Comparison of ENCODE assay signal across 11 cellular contexts in genomic region chr1:8871539-8871935, GRCh38. TPM values are rescaled to one million over a fixed set of nuclear protein-coding genes. Genes with fewer than 3 reads are reported as not detected.
DNase-seq lines count a peak whose midpoint lies in the region; TF ChIP-seq lines count a peak whose summit lies in the region.
"Had no signal": no experiment of that assay in that cellular context is flagged by ENCODE, and none has a peak within 500 bp of the region (broad histone marks: within the 10 kb centered on the region; RNA-seq: fewer than 3 reads in every experiment).

No MANE protein-coding gene starts in this region.

- no peaks in the 10 kb centered on the region for H3K9me3 ChIP-seq in OCI-LY1 (ENCODE audit: low read length)
- H3K9me3 ChIP-seq in endodermal cell (ENCODE audit: control insufficient read depth, low read length), result no peaks in the 10 kb centered on the region
- no peaks in the 10 kb centered on the region for H3K9me3 ChIP-seq in uterus
- H3K9me3 ChIP-seq: thoracic aorta had no signal

- H3K79me2 ChIP-seq in OCI-LY1 (ENCODE audit: insufficient read depth, low read length), result peaks cover 33% of the 10 kb centered on the region

- H3K27me3 Mint-ChIP-seq in endodermal cell (ENCODE audit: insufficient read depth), result no peaks in the 10 kb centered on the region
- H3K27me3 Mint-ChIP-seq: B cell had no signal

- H3K27me3 ChIP-seq in OCI-LY1 (ENCODE audit: insufficient read depth, low read length), result no peaks in the 10 kb centered on the region
- H3K27me3 ChIP-seq in endodermal cell (ENCODE audit: control insufficient read depth, insufficient read depth, low read length, poor library complexity, severe bottlenecking), result no peaks in the 10 kb centered on the region
- H3K27me3 ChIP-seq in uterus, result no peaks in the 10 kb centered on the region

- H3K4me1 Mint-ChIP-seq in endodermal cell, result peaks cover 58% of the 10 kb centered on the region

- H3K27ac ChIP-seq in OCI-LY1 (ENCODE audit: low read depth, low read length, poor library complexity, severe bottlenecking) (no peak overlapping the region), endodermal cell (ENCODE audit: low read depth, low read length) (no peak overlapping the region), uterus (no peak overlapping the region)

- in situ Hi-C loops in KBM-7 (cut with MboI; ENCODE audit: low pct_unique_long_range_greater_than_20kb, low sequenced_read_pairs), result no loop called here

- TF ChIP-seq POLR2A in uterus (IDR thresholded peaks at IDR 0.05), result no peak

- intact Hi-C loops in uterus (cut with DNase I; ENCODE audit: low total_unique reads), result no loop called here

- no peaks in the 10 kb centered on the region for H3K9me3 Mint-ChIP-seq in endodermal cell

- peaks cover 95% of the 10 kb centered on the region for H3K36me3 Mint-ChIP-seq in endodermal cell (ENCODE audit: low read depth)

- H4K20me1 ChIP-seq in OCI-LY1 (ENCODE audit: insufficient read depth, low read length), result peaks cover 11% of the 10 kb centered on the region; the same call in 1 of the 2 replicates

- H3K27ac Mint-ChIP-seq in endodermal cell, result peak overlapping the region; percentile 76
- H3K27ac Mint-ChIP-seq: B cell had no signal

- H3K36me3 ChIP-seq in OCI-LY1 (ENCODE audit: insufficient read depth, low read length) (peaks cover 99% of the 10 kb centered on the region), endodermal cell (ENCODE audit: control insufficient read depth, insufficient read depth, low read length) (peaks cover 98% of the 10 kb centered on the region), uterus (no peaks in the 10 kb centered on the region)

- H3F3A ChIP-seq in OCI-LY1 (ENCODE audit: insufficient read depth, low read length), result no peaks in the 10 kb centered on the region; the same call in 1 of the 2 replicates

- no peaks in the 10 kb centered on the region for H3K9me2 ChIP-seq in OCI-LY1 (ENCODE audit: low read depth, low read length)

- no peak overlapping the region for H3K9ac ChIP-seq in OCI-LY1 (ENCODE audit: low read length)
- no peak overlapping the region for H3K9ac ChIP-seq in endodermal cell (ENCODE audit: extremely low read depth, low read length, poor library complexity, severe bottlenecking)

- H3K4me3 ChIP-seq in OCI-LY1 (ENCODE audit: low read depth, low read length, poor library complexity, severe bottlenecking) (no peak overlapping the region), endodermal cell (ENCODE audit: low read length) (peak overlapping the region; percentile 95), retinal pigment epithelial cell (ENCODE audit: low read length) (no peak overlapping the region), uterus (no peak overlapping the region)
- H3K4me3 ChIP-seq: thoracic aorta had no signal

- H2AFZ ChIP-seq in OCI-LY1 (ENCODE audit: low read length), result no peak overlapping the region

- DNase-seq in NCI-H2196 (lab: John Stamatoyannopoulos, UW; ENCODE audit: unreplicated experiment), result peak; percentile 28
- no peak for DNase-seq in NCI-H2196 treated with DMSO at 0.1 percent for 48 hours (lab: John Stamatoyannopoulos, UW; ENCODE audit: unreplicated experiment)
- DNase-seq in endodermal cell, result peak; percentile 85
- no peak for DNase-seq in retinal pigment epithelial cell (ENCODE audit: low read depth)
- no peak for DNase-seq in activated CD4-positive, CD25-positive, alpha-beta regulatory T cell treated with anti-CD3 and anti-CD28 coated beads, Interleukin-2, amount 50 U/mL, for 72 hours
- no peak for DNase-seq in KBM-7
- no peak for DNase-seq in uterus
- DNase-seq: aorta had no signal

- H3K4me1 ChIP-seq in OCI-LY1 (ENCODE audit: insufficient read depth, low read length, severe bottlenecking) (peaks cover 35% of the 10 kb centered on the region), endodermal cell (ENCODE audit: control insufficient read depth, insufficient read depth, low read length) (peaks cover 34% of the 10 kb centered on the region), uterus (peaks cover 0 to 4% of the 10 kb centered on the region in 2 donors)

- peak; percentile 40; the same call in 1 of the 2 replicates for TF ChIP-seq CTCF in OCI-LY1 (IDR thresholded peaks at IDR 0.05; ENCODE audit: low read length)
- peak; percentile 79 for TF ChIP-seq CTCF in endodermal cell (conservative IDR thresholded peaks at IDR 0.05)
- peak; percentile 49 for TF ChIP-seq CTCF in retinal pigment epithelial cell (conservative IDR thresholded peaks at IDR 0.05; ENCODE audit: low read depth, low read length)
- TF ChIP-seq CTCF in uterus (IDR thresholded peaks at IDR 0.05), result no peak

- WGBS in endodermal cell (ENCODE audit: insufficient coverage in 1 of 2, insufficient read length in 1 of 2), 2 experiments, result 91 to 97% methylated on average over 5 to 7 of the region's 7 CpGs

- H3K4me2 ChIP-seq in OCI-LY1 (ENCODE audit: low read length), result no peak overlapping the region

- no peak overlapping the region for H3K4me3 Mint-ChIP-seq in endodermal cell
- H3K4me3 Mint-ChIP-seq: B cell had no signal

RNA-seq across cellular contexts. Expression of gene ENO1, which starts 6.9 kb away (rescaled TPM):
- total RNA-seq in endodermal cell, result 1,000 to 10,000 TPM; 1,263 to 1,351 TPM
- polyA plus RNA-seq in endodermal cell (2013, experiment 1 of 2), result 1,848 TPM
- 1,827 TPM for polyA plus RNA-seq in endodermal cell (2013, experiment 2 of 2)
- 100 to 1,000 TPM; 123 to 358 (median 225) TPM for total RNA-seq in uterus

RNA-seq across cellular contexts. Expression of gene RERE, which starts 54.1 kb away (rescaled TPM):
- total RNA-seq in endodermal cell (100 to 1,000 TPM; 159 to 179 TPM), uterus (1,000 to 10,000 TPM in 1 of 4 donors, 100 to 1,000 TPM in 2, 10 to 100 TPM in 1; 51.2 to 1,226 (median 253) TPM)
- polyA plus RNA-seq in endodermal cell (2013, experiment 1 of 2), result 120 TPM
- 97.7 TPM for polyA plus RNA-seq in endodermal cell (2013, experiment 2 of 2)

Comparison
In these comparisons a context has a peak if more than half of its experiments do, and no peak if none do; other contexts are left out.
1. DNase-seq: peak in NCI-H2196 (single experiment) and endodermal cell (single experiment); none in NCI-H2196 treated with DMSO at 0.1 percent for 48 hours (single experiment), retinal pigment epithelial cell (single experiment), activated CD4-positive, CD25-positive, alpha-beta regulatory T cell treated with anti-CD3 and anti-CD28 coated beads, Interleukin-2, amount 50 U/mL, for 72 hours (single experiment), KBM-7 (single experiment) and uterus (0 of 2).
2. CTCF ChIP-seq: peak in OCI-LY1 (single experiment), endodermal cell (single experiment) and retinal pigment epithelial cell (single experiment); none in uterus (0 of 4).